In genomic region chr7:108541493-108541892, GRCh38 we compare ENCODE assay signal across 20 cellular contexts. TPM values are rescaled to one million over a fixed set of nuclear protein-coding genes. Genes with fewer than 3 reads are reported as not detected.
DNase-seq lines count a peak whose midpoint lies in the region; ATAC-seq, FAIRE-seq and TF ChIP-seq lines count a peak whose summit lies in the region.
"Had no signal": no experiment of that assay in that cellular context is flagged by ENCODE, and none has a peak within 500 bp of the region (broad histone marks: within the 10 kb centered on the region; RNA-seq: fewer than 3 reads in every experiment).

No MANE protein-coding gene starts in this region.

- FAIRE-seq in GM12891 (lab: Jason Lieb, UNC) = no peak
- FAIRE-seq: A549, D721Med, G401.6, GM12892, GM18507, HTR-8/SVneo had no signal

- no peak overlapping the region for H3K4me3 Mint-ChIP-seq in WTC11
- H3K4me3 Mint-ChIP-seq: CD4-positive, alpha-beta T cell; HFFc6 had no signal

- no peak overlapping the region for H3K27ac Mint-ChIP-seq in WTC11
- H3K27ac Mint-ChIP-seq: CD4-positive, alpha-beta T cell; HFFc6 had no signal

- H3K36me3 Mint-ChIP-seq in WTC11 = peaks cover 6% of the 10 kb centered on the region; the same call in 1 of the 2 replicates

- no peak overlapping the region for H3K9ac ChIP-seq in iPS-20b (ENCODE audit: low read depth, low read length)
- H3K9ac ChIP-seq: KMS-11 had no signal

- H3K4me1 ChIP-seq in HAP-1 = peaks cover 33% of the 10 kb centered on the region
- peaks cover 11% of the 10 kb centered on the region; the same call in 1 of the 2 replicates for H3K4me1 ChIP-seq in iPS-20b (ENCODE audit: insufficient read depth, low read length)
- H3K4me1 ChIP-seq: A549, Caco-2 had no signal

- H3K4me3 ChIP-seq in HAP-1 (no peak overlapping the region), iPS-20b (ENCODE audit: low read length) (peak overlapping the region; percentile 12; the same call in 1 of the 2 replicates)
- H3K4me3 ChIP-seq: A549 had no signal

- TF ChIP-seq CTCF in WTC11 (IDR thresholded peaks at IDR 0.05) = no peak

- in situ Hi-C loops in HAP-1 (cut with MboI; ENCODE audit: low sequenced_read_pairs) = no loop called here

- no peak for TF ChIP-seq POLR2A in GM12891 (IDR thresholded peaks at IDR 0.05; ENCODE audit: low read depth, low read length)

- H3K27ac ChIP-seq in iPS-20b (ENCODE audit: low read length) = no peak overlapping the region
- H3K27ac ChIP-seq: A549, C4-2B, KMS-11 had no signal

- H3K9me3 ChIP-seq in HAP-1 = no peaks in the 10 kb centered on the region
- H3K9me3 ChIP-seq in iPS-20b (ENCODE audit: insufficient read depth, low read depth, low read length) = no peaks in the 10 kb centered on the region
- H3K9me3 ChIP-seq: A549, Caco-2 had no signal

- H3K36me3 ChIP-seq in HAP-1 (replicated peaks) (no peaks in the 10 kb centered on the region), iPS-20b (ENCODE audit: insufficient read depth, low read depth, low read length) (no peaks in the 10 kb centered on the region)

- ATAC-seq in WTC11 (peak; percentile 74), HG03025 (IDR thresholded peaks at IDR 0.05; ENCODE audit: low FRiP score, unreplicated experiment) (no peak)
- ATAC-seq: A549, HCT116 had no signal

- DNase-seq in HAP-1 (ENCODE audit: low spot score in 2 of 2) = peak; percentile 30 to 99
- no peak for DNase-seq in WTC11 (ENCODE audit: low spot score)
- DNase-seq in GM12891 (ENCODE audit: insufficient read length, low spot score) = no peak
- DNase-seq in hepatic stellate cell (ENCODE audit: low spot score) = no peak
- no peak for DNase-seq in mesenteric fat pad (ENCODE audit: low spot score)
- DNase-seq: AML-193; Caco-2; CD4-positive, alpha-beta T cell; HFFc6 had no signal

- H3K27me3 ChIP-seq in HAP-1 (ENCODE audit: low read depth) (no peaks in the 10 kb centered on the region), iPS-20b (ENCODE audit: insufficient read depth, low read length) (no peaks in the 10 kb centered on the region)

- CTCF ChIA-PET in WTC11 (lab: Charles Lee) = no interaction called here

- no peaks in the 10 kb centered on the region for H3K27me3 Mint-ChIP-seq in WTC11 (ENCODE audit: low read depth)

- peaks cover 11% of the 10 kb centered on the region for H3K9me3 Mint-ChIP-seq in WTC11
- H3K9me3 Mint-ChIP-seq: CD4-positive, alpha-beta T cell; HFFc6 had no signal

- POLR2A ChIA-PET in WTC11 (lab: Charles Lee) = interaction anchor here (1.4 kb wide), 1 partner anchor 28 kb away, joined by 3 read pairs; the partner anchor contains the start of gene DNAJB9

- peaks cover 16% of the 10 kb centered on the region for H3K4me1 Mint-ChIP-seq in WTC11

TF ChIP-seq in WTC11, 78 proteins besides CTCF, POLR2A, EP300 and RAD21:
- TF ChIP-seq ZNF512 (CRISPR knock-in tag; IDR thresholded peaks at IDR 0.05; ENCODE audit: borderline replicate concordance) (no peak), FOXP4 (CRISPR knock-in tag; IDR thresholded peaks at IDR 0.05) (no peak), ZBTB21 (CRISPR knock-in tag; IDR thresholded peaks at IDR 0.05; ENCODE audit: borderline replicate concordance) (no peak), CDX4 (CRISPR knock-in tag; IDR thresholded peaks at IDR 0.05; ENCODE audit: borderline replicate concordance) (no peak), FOXJ3 (CRISPR knock-in tag; IDR thresholded peaks at IDR 0.05; ENCODE audit: borderline replicate concordance) (no peak), TP53 (CRISPR knock-in tag; IDR thresholded peaks at IDR 0.05) (no peak), GRHL2 (CRISPR knock-in tag; IDR thresholded peaks at IDR 0.05; ENCODE audit: insufficient replicate concordance, severe bottlenecking) (no peak)

TF ChIP-seq in GM12891, 5 proteins besides CTCF, POLR2A, EP300 and RAD21:
- TF ChIP-seq SPI1 (IDR thresholded peaks at IDR 0.05; ENCODE audit: low read depth, low read length) = no peak
- no peak for TF ChIP-seq POU2F2 (IDR thresholded peaks at IDR 0.05; ENCODE audit: low read depth, low read length)
- TF ChIP-seq PAX5 (IDR thresholded peaks at IDR 0.05; ENCODE audit: insufficient read depth, low read length, severe bottlenecking) = no peak
- TF ChIP-seq TAF1 (IDR thresholded peaks at IDR 0.05; ENCODE audit: low read depth, low read length) = no peak
- no peak for TF ChIP-seq POLR2AphosphoS5 (IDR thresholded peaks at IDR 0.05; ENCODE audit: low read depth, low read length)

RNA-seq across cellular contexts. Expression of gene PNPLA8, which starts 15.6 kb away (rescaled TPM):
- total RNA-seq in WTC11 (2021) (11.1 to 12.4 TPM (median 11.4 TPM) in 3 replicates), mesenteric fat pad (40.4 TPM)
- 7.9 TPM for polyA plus RNA-seq in GM12891 (2012; ENCODE audit: low read depth, missing spikeins)

RNA-seq across cellular contexts. Expression of gene THAP5, which starts 28.0 kb away (rescaled TPM):
- total RNA-seq in WTC11 (2021) (15.5 to 19.5 TPM (median 17.9 TPM) in 3 replicates), mesenteric fat pad (10.2 TPM)
- polyA plus RNA-seq in GM12891 (2012; ENCODE audit: low read depth, missing spikeins) = 6.6 TPM

RNA-seq across cellular contexts. Expression of gene DNAJB9, which starts 28.2 kb away (rescaled TPM):
- total RNA-seq in WTC11 (2021) (6.6 to 8.2 TPM (median 7.1 TPM) in 3 replicates), mesenteric fat pad (31.9 TPM)
- polyA plus RNA-seq in GM12891 (2012; ENCODE audit: low read depth, missing spikeins) = 7.7 TPM

Comparison
In these comparisons a context has a peak if more than half of its experiments do, and no peak if none do; other contexts are left out.
1. DNase-seq: peak in HAP-1 (2 of 2); none in WTC11 (single experiment), GM12891 (single experiment), hepatic stellate cell (single experiment) and mesenteric fat pad (single experiment).